8 cellular contexts compared by ENCODE assay signal in the genomic region with DNA sequence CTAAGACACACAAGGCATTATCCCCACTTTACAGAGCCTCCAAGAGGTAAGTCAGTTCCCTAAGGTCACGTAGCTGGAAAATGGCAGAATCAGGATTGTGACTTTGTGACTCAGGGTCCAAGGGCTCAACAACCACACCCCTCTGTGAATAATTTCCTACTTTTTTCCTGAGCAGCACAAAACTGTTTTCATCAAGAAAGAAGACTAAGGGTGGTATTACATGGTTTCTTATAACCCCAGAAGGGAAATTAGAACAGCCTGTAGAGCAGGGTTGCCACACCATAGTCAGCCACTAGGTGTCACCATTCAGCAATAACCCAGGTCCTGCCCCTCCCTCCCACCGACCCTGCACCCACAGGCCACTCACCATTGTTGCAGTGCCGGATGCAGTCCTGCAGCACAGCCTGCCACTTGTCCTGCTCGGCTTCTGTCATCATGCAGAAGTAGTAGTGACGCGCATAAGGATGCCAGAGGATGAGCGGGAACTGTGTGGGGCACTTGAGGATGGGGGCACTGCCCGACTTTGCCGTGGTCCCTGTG.
DNase-seq lines count a peak whose midpoint lies in the region; ATAC-seq and TF ChIP-seq lines count a peak whose summit lies in the region.

No MANE protein-coding gene starts in this region.

- TF ChIP-seq EP300 in gastroesophageal sphincter (IDR thresholded peaks at IDR 0.05) (no peak), upper lobe of left lung (IDR thresholded peaks at IDR 0.05) (no peak)

- H3K9me3 Mint-ChIP-seq in natural killer cell = peaks cover 0 to 4% of the 10 kb centered on the region in 2 donors
- no peaks in the 10 kb centered on the region for H3K9me3 Mint-ChIP-seq in natural killer cell treated with Interleukin-12 subunit alpha and Interleukin-12 subunit beta and Interleukin-15 and Interleukin-18, amount 100 ng/mL, for 72 hours

- H3K27me3 Mint-ChIP-seq in natural killer cell (ENCODE audit: low read depth in 2 of 2) = no peaks in the 10 kb centered on the region
- H3K27me3 Mint-ChIP-seq in natural killer cell treated with Interleukin-12 subunit alpha and Interleukin-12 subunit beta and Interleukin-15 and Interleukin-18, amount 100 ng/mL, for 72 hours = no peaks in the 10 kb centered on the region

- H3K27me3 ChIP-seq in WERI-Rb-1 (ENCODE audit: insufficient read depth, low read depth, severe bottlenecking) = no peaks in the 10 kb centered on the region
- H3K27me3 ChIP-seq in gastroesophageal sphincter = no peaks in the 10 kb centered on the region
- H3K27me3 ChIP-seq in upper lobe of left lung = no peaks in the 10 kb centered on the region

- no peaks in the 10 kb centered on the region for H3K36me3 Mint-ChIP-seq in natural killer cell
- peaks cover 13% of the 10 kb centered on the region for H3K36me3 Mint-ChIP-seq in natural killer cell treated with Interleukin-12 subunit alpha and Interleukin-12 subunit beta and Interleukin-15 and Interleukin-18, amount 100 ng/mL, for 72 hours

- H3K27ac ChIP-seq in WERI-Rb-1 (no peak overlapping the region), gastroesophageal sphincter (no peak overlapping the region), upper lobe of left lung (peak overlapping the region in 3 of 4 donors; percentile 42 to 77 (median 55))

- H3K4me3 ChIP-seq in WERI-Rb-1 (ENCODE audit: low read depth, low read length) (no peak overlapping the region), gastroesophageal sphincter (no peak overlapping the region), upper lobe of left lung (no peak overlapping the region)

- H3K4me3 Mint-ChIP-seq in natural killer cell = no peak overlapping the region
- H3K4me3 Mint-ChIP-seq in natural killer cell treated with Interleukin-12 subunit alpha and Interleukin-12 subunit beta and Interleukin-15 and Interleukin-18, amount 100 ng/mL, for 72 hours = no peak overlapping the region

- peaks cover 0 to 9% of the 10 kb centered on the region in 2 donors for H3K4me1 Mint-ChIP-seq in natural killer cell
- peaks cover 8 to 20% of the 10 kb centered on the region in 2 donors for H3K4me1 Mint-ChIP-seq in natural killer cell treated with Interleukin-12 subunit alpha and Interleukin-12 subunit beta and Interleukin-15 and Interleukin-18, amount 100 ng/mL, for 72 hours (ENCODE audit: low read depth in 2 of 2)

- H3K4me1 ChIP-seq in gastroesophageal sphincter = peaks cover 0 to 52% (median 18%) of the 10 kb centered on the region in 3 donors
- H3K4me1 ChIP-seq in upper lobe of left lung = peaks cover 54 to 64% (median 57%) of the 10 kb centered on the region in 4 donors

- intact Hi-C loops in natural killer cell (cut with micrococcal nuclease) = no loop called here

- ATAC-seq in natural killer cell = no peak
- no peak for ATAC-seq in natural killer cell treated with Interleukin-12 subunit alpha and Interleukin-12 subunit beta and Interleukin-15 and Interleukin-18, amount 100 ng/mL, for 72 hours
- ATAC-seq in gastroesophageal sphincter = no peak
- no peak for ATAC-seq in upper lobe of left lung (ENCODE audit: low FRiP score in 2 of 2)
- no peak for ATAC-seq in GM21515 (IDR thresholded peaks at IDR 0.05; ENCODE audit: unreplicated experiment)
- ATAC-seq in HG03139 (IDR thresholded peaks at IDR 0.05; ENCODE audit: unreplicated experiment) = no peak

- no peak overlapping the region for H3K27ac Mint-ChIP-seq in natural killer cell
- H3K27ac Mint-ChIP-seq in natural killer cell treated with Interleukin-12 subunit alpha and Interleukin-12 subunit beta and Interleukin-15 and Interleukin-18, amount 100 ng/mL, for 72 hours = no peak overlapping the region

- no peak for TF ChIP-seq POLR2A in gastroesophageal sphincter (IDR thresholded peaks at IDR 0.05)
- TF ChIP-seq POLR2A in upper lobe of left lung (IDR thresholded peaks at IDR 0.05) = no peak

- H3K9me3 ChIP-seq in WERI-Rb-1 (ENCODE audit: severe bottlenecking) = peaks cover 29% of the 10 kb centered on the region
- peaks cover 0 to 14% (median 0%) of the 10 kb centered on the region in 3 donors for H3K9me3 ChIP-seq in gastroesophageal sphincter
- peaks cover 0 to 15% (median 4%) of the 10 kb centered on the region in 4 donors for H3K9me3 ChIP-seq in upper lobe of left lung

- H3K36me3 ChIP-seq in WERI-Rb-1 (peaks cover 63% of the 10 kb centered on the region), gastroesophageal sphincter (peaks cover 0 to 92% of the 10 kb centered on the region in 2 donors), upper lobe of left lung (peaks cover 16 to 78% (median 41%) of the 10 kb centered on the region in 4 donors)

- DNase-seq in natural killer cell (no peak), WERI-Rb-1 (peak; percentile 74), upper lobe of left lung (no peak), NCI-H510A (lab: John Stamatoyannopoulos, UW) (no peak)
- DNase-seq in natural killer cell treated with Interleukin-12 subunit alpha and Interleukin-12 subunit beta and Interleukin-15 and Interleukin-18, amount 100 ng/mL, for 72 hours (ENCODE audit: low spot score) = no peak

- 100% methylated on average over 1 to 4 of the region's 9 CpGs for WGBS in gastroesophageal sphincter (ENCODE audit: low coverage in 1 of 2), 2 donors
- WGBS in upper lobe of left lung, 2 donors = 96% methylated on average over 7 to 9 of the region's 9 CpGs

- TF ChIP-seq CTCF in natural killer cell (IDR thresholded peaks at IDR 0.05) = peak; percentile 14
- peak; percentile 96 for TF ChIP-seq CTCF in WERI-Rb-1 (IDR thresholded peaks at IDR 0.05; ENCODE audit: low read depth, low read length)
- TF ChIP-seq CTCF in gastroesophageal sphincter (IDR thresholded peaks at IDR 0.05) = peak in 3 of 4 experiments; percentile 11 to 36 (median 24)
- TF ChIP-seq CTCF in upper lobe of left lung (IDR thresholded peaks at IDR 0.05) = peak; percentile 26 to 62 (median 44)

Comparison
In these comparisons a context has a peak if more than half of its experiments do, and no peak if none do; other contexts are left out.
1. CTCF ChIP-seq: peak in every context shown above with its lines; median percentile 96 in WERI-Rb-1; 44 in upper lobe of left lung; 24 in gastroesophageal sphincter; 14 in natural killer cell.
2. H3K27ac ChIP-seq: peak in upper lobe of left lung (3 of 4); none in WERI-Rb-1 (single experiment) and gastroesophageal sphincter (0 of 4).